Comparison of ENCODE assay signal across 17 cellular contexts in genomic region chr16:10562361-10562899, GRCh38. TPM values are rescaled to one million over a fixed set of nuclear protein-coding genes. Genes with fewer than 3 reads are reported as not detected.
"Had no signal": no experiment of that assay in that cellular context is flagged by ENCODE, and none has a peak within 500 bp of the region (broad histone marks: within the 10 kb centered on the region; RNA-seq: fewer than 3 reads in every experiment).

No MANE protein-coding gene starts in this region.

- H3K27ac Mint-ChIP-seq: naive thymus-derived CD4-positive, alpha-beta T cell had no signal

- H3K4me1 ChIP-seq: pancreas had no signal

- H3K27ac ChIP-seq: cardiac muscle cell, pancreas had no signal

- H3K36me3 ChIP-seq: adrenal gland, cardiac muscle cell, pancreas had no signal

- ATAC-seq: naive thymus-derived CD4-positive, alpha-beta T cell; pancreas had no signal

- FAIRE-seq: endometrium, pancreas had no signal

- H3K4me3 Mint-ChIP-seq: naive thymus-derived CD4-positive, alpha-beta T cell had no signal

- H3K4me3 ChIP-seq: adrenal gland, cardiac muscle cell, esophagus muscularis mucosa, pancreas, skin epidermis, tibial nerve had no signal

- H3K27me3 ChIP-seq: adrenal gland, cardiac muscle cell, esophagus muscularis mucosa, pancreas, tibial nerve had no signal

- DNase-seq: activated CD4-positive, alpha-beta T cell treated with anti-CD3 and anti-CD28 coated beads for 1 hour; activated CD4-positive, alpha-beta T cell treated with anti-CD3 and anti-CD28 coated beads, Interleukin-2, amount 50 U/mL, for 48 hours; activated naive CD4-positive, alpha-beta T cell treated with anti-CD3 and anti-CD28 coated beads, Interleukin-2, amount 50 U/mL, for 16 hours; activated T-cell treated with anti-CD3 and anti-CD28 coated beads, Interleukin-2, amount 50 U/mL, for 1 hour; adrenal gland; mammary epithelial cell; naive thymus-derived CD4-positive, alpha-beta T cell; pancreas; stimulated activated CD4-positive, alpha-beta T cell treated with anti-CD3 and anti-CD28 coated beads, Interleukin-15, amount 100 ng/mL, for 24 hours; stimulated activated CD4-positive, alpha-beta T cell treated with anti-CD3 and anti-CD28 coated beads, Interleukin-4, amount 100 ng/mL, for 1 hour; stimulated activated naive CD4-positive, alpha-beta T cell; T-helper 1 cell had no signal

- H3K9me3 ChIP-seq: adrenal gland, pancreas had no signal

RNA-seq across cellular contexts. Expression of gene EMP2, which starts 18.0 kb away (rescaled TPM):
- total RNA-seq: naive thymus-derived CD4-positive, alpha-beta T cell had no signal
- polyA plus RNA-seq: naive thymus-derived CD4-positive, alpha-beta T cell had no signal
